Comparison of ENCODE assay signal across 30 cellular contexts in the genomic region with DNA sequence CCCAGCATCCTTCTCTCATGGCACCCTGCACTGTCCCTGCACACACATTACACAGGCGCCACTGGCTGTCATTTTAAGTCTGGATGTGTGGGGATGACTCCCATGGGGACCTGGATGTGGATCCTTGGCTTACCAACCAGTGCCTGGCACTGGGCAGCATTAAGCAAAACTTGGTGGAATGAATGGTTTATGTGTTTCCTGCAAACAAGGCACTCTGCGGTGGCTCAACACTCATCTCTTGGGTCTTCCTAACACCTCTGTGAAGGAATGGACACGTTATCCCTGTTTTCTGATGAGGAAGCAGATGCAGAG.
"Had no signal": no experiment of that assay in that cellular context is flagged by ENCODE, and none has a peak within 500 bp of the region (broad histone marks: within the 10 kb centered on the region; RNA-seq: fewer than 3 reads in every experiment).

No MANE protein-coding gene starts in this region.

- H3K4me1 Mint-ChIP-seq: immature natural killer cell; memory B cell; naive B cell; stimulated activated memory B cell treated with anti-CD40 and anti-IgM and Interleukin-4, amounts not matched to agents 10 μg/mL and 1 μg/mL and 100 μg/mL, for 72 hours had no signal

- H3K4me1 ChIP-seq: esophagus muscularis mucosa, foreskin keratinocyte, gastroesophageal sphincter, lower lobe of right lung, pancreas, prostate gland, right atrium auricular region, tibial nerve, upper lobe of left lung had no signal

- H3K27me3 Mint-ChIP-seq: dendritic cell treated with granulocyte-macrophage colony-stimulating factor and Interleukin-4, amounts not matched to agents 40 ng/mL and 50 ng/mL, for 4 days; memory B cell; naive B cell; natural killer cell treated with Interleukin-12 subunit alpha and Interleukin-12 subunit beta and Interleukin-15 and Interleukin-18, amount 100 ng/mL, for 72 hours; stimulated activated memory B cell treated with anti-CD40 and anti-IgM and Interleukin-4, amounts not matched to agents 10 μg/mL and 1 μg/mL and 100 μg/mL, for 72 hours; stimulated activated naive CD8-positive, alpha-beta T cell treated with anti-CD3 and anti-CD28 coated beads, Interleukin-15, Interleukin-2, amounts not matched to agents 100 ng/mL and 50 ng/mL, for 24 hours had no signal

- ATAC-seq: foreskin keratinocyte; gastroesophageal sphincter; left ventricle myocardium superior; lower lobe of right lung; mucosa of descending colon; natural killer cell treated with Interleukin-12 subunit alpha and Interleukin-12 subunit beta and Interleukin-15 and Interleukin-18, amount 100 ng/mL, for 72 hours; pancreas; sciatic nerve; stimulated activated memory B cell treated with anti-CD40 and anti-IgM and Interleukin-4, amounts not matched to agents 10 μg/mL and 1 μg/mL and 100 μg/mL, for 72 hours had no signal

- FAIRE-seq: colon, endothelial cell of umbilical vein, pancreas, urothelium cell line had no signal

- H3K4me3 Mint-ChIP-seq: dendritic cell treated with granulocyte-macrophage colony-stimulating factor and Interleukin-4, amounts not matched to agents 40 ng/mL and 50 ng/mL, for 4 days; immature natural killer cell; memory B cell; naive B cell; natural killer cell treated with Interleukin-12 subunit alpha and Interleukin-12 subunit beta and Interleukin-15 and Interleukin-18, amount 100 ng/mL, for 72 hours; stimulated activated memory B cell treated with anti-CD40 and anti-IgM and Interleukin-4, amounts not matched to agents 10 μg/mL and 1 μg/mL and 100 μg/mL, for 72 hours; stimulated activated naive CD8-positive, alpha-beta T cell treated with anti-CD3 and anti-CD28 coated beads, Interleukin-15, Interleukin-2, amounts not matched to agents 100 ng/mL and 50 ng/mL, for 24 hours had no signal

- H3K27me3 ChIP-seq: esophagus muscularis mucosa, foreskin keratinocyte, gastroesophageal sphincter, pancreas, right atrium auricular region, tibial nerve, upper lobe of left lung had no signal

- H3K4me3 ChIP-seq: esophagus muscularis mucosa, gastroesophageal sphincter, lower lobe of right lung, mucosa of descending colon, pancreas, prostate gland, right atrium auricular region, smooth muscle cell, thoracic aorta, tibial nerve, upper lobe of left lung had no signal

- H3K9me3 ChIP-seq: mucosa of descending colon, pancreas, prostate gland had no signal

- DNase-seq: central memory CD4-positive, alpha-beta T cell; effector memory CD4-positive, alpha-beta T cell; foreskin keratinocyte; immature natural killer cell; islet precursor cell; left ventricle myocardium superior; lower lobe of right lung; mucosa of descending colon; naive B cell; occipital lobe; stimulated activated CD4-positive, alpha-beta T cell treated with anti-CD3 and anti-CD28 coated beads, Interleukin-2, amount 100 ng/mL, for 24 hours; stimulated activated CD4-positive, alpha-beta T cell treated with anti-CD3 and anti-CD28 coated beads, Interleukin-4, amount 100 ng/mL, for 24 hours; upper lobe of left lung had no signal

- H3K27ac ChIP-seq: esophagus muscularis mucosa, foreskin keratinocyte, gastroesophageal sphincter, lower lobe of right lung, pancreas, prostate gland, right atrium auricular region, thoracic aorta, tibial nerve, upper lobe of left lung had no signal

- H3K4me2 ChIP-seq: smooth muscle cell had no signal

- H3K27ac Mint-ChIP-seq: dendritic cell treated with granulocyte-macrophage colony-stimulating factor and Interleukin-4, amounts not matched to agents 40 ng/mL and 50 ng/mL, for 4 days; immature natural killer cell; memory B cell; naive B cell; natural killer cell treated with Interleukin-12 subunit alpha and Interleukin-12 subunit beta and Interleukin-15 and Interleukin-18, amount 100 ng/mL, for 72 hours; stimulated activated memory B cell treated with anti-CD40 and anti-IgM and Interleukin-4, amounts not matched to agents 10 μg/mL and 1 μg/mL and 100 μg/mL, for 72 hours; stimulated activated naive CD8-positive, alpha-beta T cell treated with anti-CD3 and anti-CD28 coated beads, Interleukin-15, Interleukin-2, amounts not matched to agents 100 ng/mL and 50 ng/mL, for 24 hours had no signal

- H3K36me3 ChIP-seq: esophagus muscularis mucosa, gastroesophageal sphincter, lower lobe of right lung, pancreas, prostate gland, right atrium auricular region, thoracic aorta, upper lobe of left lung had no signal
